Comparison of ENCODE assay signal across 18 cellular contexts in the genomic region with DNA sequence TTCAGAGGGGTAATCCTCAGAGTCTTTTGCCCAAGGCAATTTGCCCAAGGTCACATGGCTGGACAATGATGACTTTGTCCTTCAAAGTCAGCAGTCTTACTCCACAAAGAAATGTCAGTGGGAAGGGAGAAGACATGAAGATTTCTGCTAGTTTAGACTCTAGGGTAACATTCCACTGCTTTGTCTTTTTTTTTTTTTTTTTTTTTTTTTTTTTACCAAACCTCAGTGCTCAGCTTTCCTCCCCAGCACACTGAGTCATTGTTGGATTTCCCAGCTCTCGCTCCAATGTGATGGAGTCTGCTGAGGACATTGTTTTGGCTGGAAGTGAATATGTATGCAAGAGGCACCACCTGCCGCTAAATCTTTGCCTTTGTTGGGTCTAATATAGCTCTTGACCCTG. TPM values are rescaled to one million over a fixed set of nuclear protein-coding genes. Genes with fewer than 3 reads are reported as not detected.
A peak's percentile ranks its signal among the peaks of the same experiment; 100 is the strongest.
DNase-seq lines count a peak whose midpoint lies in the region; ATAC-seq and TF ChIP-seq lines count a peak whose summit lies in the region.
"Had no signal": no experiment of that assay in that cellular context is flagged by ENCODE, and none has a peak within 500 bp of the region (broad histone marks: within the 10 kb centered on the region; RNA-seq: fewer than 3 reads in every experiment).

No MANE protein-coding gene starts in this region.

- H4K20me1 ChIP-seq in fibroblast of lung (ENCODE audit: control insufficient read depth, extremely low read depth, insufficient read depth, low read length): no peaks in the 10 kb centered on the region
- H4K20me1 ChIP-seq in osteoblast (ENCODE audit: insufficient read depth, low read length): no peaks in the 10 kb centered on the region

- H2AFZ ChIP-seq in fibroblast of lung (ENCODE audit: low read length): no peak overlapping the region
- no peak overlapping the region for H2AFZ ChIP-seq in osteoblast (ENCODE audit: low read length)

- H3K27ac ChIP-seq in fibroblast of lung (ENCODE audit: insufficient read depth, low read length): no peak overlapping the region
- no peak overlapping the region for H3K27ac ChIP-seq in osteoblast (ENCODE audit: low read depth, low read length)
- H3K27ac ChIP-seq: neutrophil had no signal

- H3K9me3 ChIP-seq in fibroblast of lung (ENCODE audit: control insufficient read depth, insufficient read depth, low read depth, low read length) (no peaks in the 10 kb centered on the region), osteoblast (ENCODE audit: low read depth, low read length) (no peaks in the 10 kb centered on the region)
- H3K9me3 ChIP-seq: neutrophil, SK-N-SH had no signal

- H3K36me3 ChIP-seq in fibroblast of lung (ENCODE audit: control insufficient read depth, insufficient read depth, low read length): no peaks in the 10 kb centered on the region
- no peaks in the 10 kb centered on the region for H3K36me3 ChIP-seq in osteoblast (ENCODE audit: insufficient read depth, low read length)
- H3K36me3 ChIP-seq: neutrophil had no signal

- no peaks in the 10 kb centered on the region for H3K4me1 ChIP-seq in fibroblast of lung (ENCODE audit: control insufficient read depth, extremely low read depth, insufficient read depth, low read length)
- peaks cover 9% of the 10 kb centered on the region for H3K4me1 ChIP-seq in osteoblast (ENCODE audit: insufficient read depth, low read length)

- no peak for ATAC-seq in GM18909 (IDR thresholded peaks at IDR 0.05; ENCODE audit: poor library complexity, unreplicated experiment)
- ATAC-seq in HG02759 (IDR thresholded peaks at IDR 0.05; ENCODE audit: unreplicated experiment): no peak
- ATAC-seq: activated CD4-positive, CD25-positive, alpha-beta regulatory T cell treated with anti-CD3 and anti-CD28 coated beads, Interleukin-2, amount 50 U/mL, for 24 hours; activated T-helper 17 cell treated with anti-CD3 and anti-CD28 coated beads, Interleukin-2, amount 50 U/mL, for 72 hours; esophagus mucosa; stimulated activated memory B cell treated with anti-CD40 and anti-IgM and Interleukin-4, amounts not matched to agents 10 μg/mL and 1 μg/mL and 100 μg/mL, for 72 hours had no signal

- H3K4me2 ChIP-seq in fibroblast of lung (ENCODE audit: extremely low read depth, insufficient read depth, low read length) (no peak overlapping the region), osteoblast (ENCODE audit: insufficient read depth, low read length) (no peak overlapping the region)
- H3K4me2 ChIP-seq: SK-N-SH had no signal

- DNase-seq in Daoy (ENCODE audit: low read depth): peak; percentile 75
- DNase-seq in RPMI7951 (ENCODE audit: low read depth): peak; percentile 87
- DNase-seq in fibroblast of lung (ENCODE audit: low read depth in 2 of 2): peak; percentile 73 to 80
- peak; percentile 53 for DNase-seq in osteoblast (ENCODE audit: insufficient read length, low spot score, missing footprints)
- no peak for DNase-seq in glutamatergic neuron
- no peak for DNase-seq in G401 (ENCODE audit: low spot score)
- DNase-seq: left cardiac atrium, NCI-H187 treated with DMSO at 0.1 percent for 48 hours, NCI-H82, SK-N-SH had no signal

- no peaks in the 10 kb centered on the region for H3K79me2 ChIP-seq in fibroblast of lung (ENCODE audit: control insufficient read depth, insufficient read depth, low read length)
- no peaks in the 10 kb centered on the region for H3K79me2 ChIP-seq in osteoblast (ENCODE audit: insufficient read depth, low read length)

- peaks cover 2% of the 10 kb centered on the region for H3K27me3 Mint-ChIP-seq in glutamatergic neuron (ENCODE audit: unreplicated experiment)
- H3K27me3 Mint-ChIP-seq: activated T-helper 17 cell treated with anti-CD3 and anti-CD28 coated beads, Interleukin-2, amount 50 U/mL, for 72 hours; stimulated activated memory B cell treated with anti-CD40 and anti-IgM and Interleukin-4, amounts not matched to agents 10 μg/mL and 1 μg/mL and 100 μg/mL, for 72 hours had no signal

- H3K4me3 ChIP-seq in fibroblast of lung (replicated peaks in 1 of 4; ENCODE audit: control extremely low read depth in 1 of 4, insufficient read depth in 1 of 4, low read depth in 3 of 4, low read length in 4 of 4) (no peak overlapping the region), osteoblast (ENCODE audit: insufficient read depth, low read length) (no peak overlapping the region)

- no peak overlapping the region for H3K4me3 Mint-ChIP-seq in glutamatergic neuron (ENCODE audit: unreplicated experiment)
- H3K4me3 Mint-ChIP-seq: activated T-helper 17 cell treated with anti-CD3 and anti-CD28 coated beads, Interleukin-2, amount 50 U/mL, for 72 hours; central memory CD8-positive, alpha-beta T cell; stimulated activated memory B cell treated with anti-CD40 and anti-IgM and Interleukin-4, amounts not matched to agents 10 μg/mL and 1 μg/mL and 100 μg/mL, for 72 hours had no signal

- TF ChIP-seq CTCF in fibroblast of lung (conservative IDR thresholded peaks at IDR 0.05 in 1 of 2, IDR thresholded peaks at IDR 0.05 in 1 of 2; ENCODE audit: low read depth in 1 of 2, low read length in 2 of 2): peak in 1 of 2 donors; percentile 3
- TF ChIP-seq CTCF in osteoblast (IDR thresholded peaks at IDR 0.05; ENCODE audit: extremely low read depth, low read depth, low read length): peak; percentile 6
- TF ChIP-seq CTCF in glutamatergic neuron (IDR thresholded peaks at IDR 0.05; ENCODE audit: partially characterized antibody, unreplicated experiment): no peak

- no peaks in the 10 kb centered on the region for H3K4me1 Mint-ChIP-seq in glutamatergic neuron (ENCODE audit: low read depth, unreplicated experiment)
- H3K4me1 Mint-ChIP-seq: central memory CD8-positive, alpha-beta T cell had no signal

- no peak overlapping the region for H3K27ac Mint-ChIP-seq in glutamatergic neuron (ENCODE audit: unreplicated experiment)
- H3K27ac Mint-ChIP-seq: activated T-helper 17 cell treated with anti-CD3 and anti-CD28 coated beads, Interleukin-2, amount 50 U/mL, for 72 hours; stimulated activated memory B cell treated with anti-CD40 and anti-IgM and Interleukin-4, amounts not matched to agents 10 μg/mL and 1 μg/mL and 100 μg/mL, for 72 hours had no signal

- peaks cover 2% of the 10 kb centered on the region for H3K9me3 Mint-ChIP-seq in glutamatergic neuron (ENCODE audit: unreplicated experiment)
- H3K9me3 Mint-ChIP-seq: central memory CD8-positive, alpha-beta T cell had no signal

- in situ Hi-C loops in G401 (cut with HindIII; ENCODE audit: low sequenced_read_pairs): no loop called here

- no peaks in the 10 kb centered on the region for H3K36me3 Mint-ChIP-seq in glutamatergic neuron (ENCODE audit: unreplicated experiment)
- H3K36me3 Mint-ChIP-seq: stimulated activated memory B cell treated with anti-CD40 and anti-IgM and Interleukin-4, amounts not matched to agents 10 μg/mL and 1 μg/mL and 100 μg/mL, for 72 hours had no signal

- H3K27me3 ChIP-seq in fibroblast of lung (ENCODE audit: control insufficient read depth, insufficient read depth, low read length): no peaks in the 10 kb centered on the region
- no peaks in the 10 kb centered on the region for H3K27me3 ChIP-seq in osteoblast (ENCODE audit: insufficient read depth, low read length)
- H3K27me3 ChIP-seq: neutrophil had no signal

- no peak overlapping the region for H3K9ac ChIP-seq in fibroblast of lung (ENCODE audit: insufficient read depth, low read length)
- H3K9ac ChIP-seq: SK-N-SH had no signal

RNA-seq across cellular contexts. Expression of a gene that starts 7.2 kb away (rescaled TPM):
- not detected in 2 replicates for total RNA-seq in Daoy (2014; rRNA removed; shearing (Covaris generic))
- total RNA-seq in RPMI7951 (2014; rRNA removed; shearing (Covaris generic)): not detected in 2 replicates
- total RNA-seq in fibroblast of lung: 1.5 and 3.0 TPM in 2 replicates
- polyA plus RNA-seq in fibroblast of lung: 2.8 and 4.9 TPM in 2 replicates
- polyA plus RNA-seq in fibroblast of lung (2012): 0.77 and 2.7 TPM in 2 replicates
- 0.75 TPM in 1 of 2 replicates, not detected in the other for polyA minus RNA-seq in fibroblast of lung (ENCODE audit: low replicate concordance)
- total RNA-seq in osteoblast: under 0.01 and 0.72 TPM in 2 replicates
- not detected for total RNA-seq in glutamatergic neuron (ENCODE audit: unreplicated experiment)
- total RNA-seq in G401 (2014; rRNA removed; shearing (Covaris generic)): not detected in 2 replicates
- total RNA-seq: activated T-helper 17 cell treated with anti-CD3 and anti-CD28 coated beads, Interleukin-2, amount 50 U/mL, for 72 hours had no signal
- polyA plus RNA-seq: SK-N-SH had no signal

RNA-seq across cellular contexts. Expression of a gene that starts 49.0 kb away (rescaled TPM):
- total RNA-seq in Daoy (2014; rRNA removed; shearing (Covaris generic)): 10.4 and 11.7 TPM in 2 replicates
- total RNA-seq in RPMI7951 (2014; rRNA removed; shearing (Covaris generic)): 17.7 and 21.1 TPM in 2 replicates
- total RNA-seq in fibroblast of lung (26.5 and 30.9 TPM in 2 replicates), osteoblast (34.0 and 35.4 TPM in 2 replicates), glutamatergic neuron (ENCODE audit: unreplicated experiment) (13.3 TPM)
- polyA plus RNA-seq in fibroblast of lung: 36.0 and 41.6 TPM in 2 replicates
- 27.1 and 31.7 TPM in 2 replicates for polyA plus RNA-seq in fibroblast of lung (2012)
- 5.2 and 19.6 TPM in 2 replicates for polyA minus RNA-seq in fibroblast of lung (ENCODE audit: low replicate concordance)
- 7.6 and 24.7 TPM in 2 replicates for total RNA-seq in G401 (2014; rRNA removed; shearing (Covaris generic))
- total RNA-seq: activated T-helper 17 cell treated with anti-CD3 and anti-CD28 coated beads, Interleukin-2, amount 50 U/mL, for 72 hours had no signal

Comparison
In these comparisons a context has a peak if more than half of its experiments do, and no peak if none do; other contexts are left out.
1. DNase-seq: peak in Daoy (single experiment), RPMI7951 (single experiment), fibroblast of lung (2 of 2) and osteoblast (single experiment); none in glutamatergic neuron (single experiment) and G401 (single experiment).